In genomic region chr2:64779117-64779690, GRCh38 we compare ENCODE assay signal across 10 cellular contexts.
DNase-seq lines count a peak whose midpoint lies in the region; ATAC-seq and TF ChIP-seq lines count a peak whose summit lies in the region.
"Had no signal": no experiment of that assay in that cellular context is flagged by ENCODE, and none has a peak within 500 bp of the region (broad histone marks: within the 10 kb centered on the region; RNA-seq: fewer than 3 reads in every experiment).

No MANE protein-coding gene starts in this region.

- H3K4me3 ChIP-seq in BJ (ENCODE audit: low read depth, low read length) (no peak overlapping the region), epithelial cell of esophagus (ENCODE audit: low read length) (no peak overlapping the region), WERI-Rb-1 (ENCODE audit: low read depth, low read length) (no peak overlapping the region)

- DNase-seq in BJ (ENCODE audit: low read depth) = peak; percentile 76
- peak; percentile 12 for DNase-seq in NCI-H460 (ENCODE audit: extremely low read depth, low read depth)
- peak; percentile 67 for DNase-seq in epithelial cell of esophagus (ENCODE audit: low read depth)
- peak; percentile 49 for DNase-seq in mucosa of gallbladder (ENCODE audit: low spot score)
- no peak for DNase-seq in WERI-Rb-1
- no peak for DNase-seq in NCI-H1092 (lab: John Stamatoyannopoulos, UW)
- DNase-seq in activated T-cell treated with anti-CD3 and anti-CD28 coated beads, Interleukin-2, amount 50 U/mL, for 1 hour = no peak
- DNase-seq: effector memory CD4-positive, alpha-beta T cell; stimulated activated CD4-positive, alpha-beta T cell treated with anti-CD3 and anti-CD28 coated beads, Interleukin-12 subunit alpha, Interleukin-12 subunit beta, amount 100 ng/mL, for 4 hours had no signal

- H3K27me3 ChIP-seq in BJ (ENCODE audit: control insufficient read depth, insufficient read depth, low read length) (no peaks in the 10 kb centered on the region), WERI-Rb-1 (ENCODE audit: insufficient read depth, low read depth, severe bottlenecking) (no peaks in the 10 kb centered on the region)

- H3K9me3 ChIP-seq in WERI-Rb-1 (ENCODE audit: severe bottlenecking) = peaks cover 9% of the 10 kb centered on the region

- POLR2A ChIA-PET in BJ (lab: Charles Lee) = interaction anchor here (0.6 kb wide), 1 partner anchor 651 kb away, joined by 3 read pairs; no protein-coding TSS in a partner anchor

- TF ChIP-seq CTCF in BJ (IDR thresholded peaks at IDR 0.05; ENCODE audit: insufficient read depth, low read depth, low read length) (no peak), epithelial cell of esophagus (IDR thresholded peaks at IDR 0.05; ENCODE audit: insufficient read depth, low read depth, low read length, missing control alignments) (no peak), WERI-Rb-1 (IDR thresholded peaks at IDR 0.05; ENCODE audit: low read depth, low read length) (no peak)

- H3K27ac ChIP-seq in WERI-Rb-1 = no peak overlapping the region

- ATAC-seq in GM19463 (IDR thresholded peaks at IDR 0.05; ENCODE audit: unreplicated experiment) = no peak

- no peaks in the 10 kb centered on the region for H3K36me3 ChIP-seq in BJ (ENCODE audit: control insufficient read depth, insufficient read depth, low read length)
- no peaks in the 10 kb centered on the region for H3K36me3 ChIP-seq in WERI-Rb-1

- CTCF ChIA-PET in BJ (lab: Yijun Ruan, JAX) = interaction anchor here (0.7 to 2.1 kb wide), 3 partner anchors 9 to 88 kb away, joined by 3 to 6 read pairs (median 3); no protein-coding TSS in a partner anchor

Comparison
In these comparisons a context has a peak if more than half of its experiments do, and no peak if none do; other contexts are left out.
1. DNase-seq: peak in BJ (single experiment), NCI-H460 (single experiment), epithelial cell of esophagus (single experiment) and mucosa of gallbladder (single experiment); none in WERI-Rb-1 (single experiment), NCI-H1092 (single experiment) and activated T-cell treated with anti-CD3 and anti-CD28 coated beads, Interleukin-2, amount 50 U/mL, for 1 hour (single experiment).